Comparison of ENCODE assay signal across 8 cellular contexts in the genomic region with DNA sequence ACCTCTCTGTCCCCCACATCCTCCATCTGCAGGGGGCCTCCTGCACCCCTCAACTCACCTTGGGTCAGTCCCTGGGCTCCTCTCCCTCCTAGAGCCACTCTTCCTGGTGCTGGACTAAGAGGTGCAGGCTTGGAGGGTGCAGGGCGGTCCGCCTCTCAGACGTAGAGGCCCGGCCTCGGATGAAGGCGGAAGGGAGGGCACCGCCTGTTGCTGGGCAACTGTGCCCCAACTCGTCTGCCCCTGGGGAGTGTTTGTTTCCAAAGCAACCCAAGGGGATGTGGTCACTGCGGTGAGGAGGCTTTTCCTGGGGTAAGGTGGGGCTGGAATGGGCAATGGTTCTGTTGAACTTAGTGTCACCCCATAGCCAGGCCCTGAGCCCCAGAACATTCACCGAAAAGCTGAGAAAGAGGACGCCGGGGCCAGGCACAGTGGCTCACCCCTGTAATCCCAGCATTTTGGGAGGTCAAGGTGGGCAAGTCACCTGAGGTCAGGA. TPM values are rescaled to one million over a fixed set of nuclear protein-coding genes. Genes with fewer than 3 reads are reported as not detected.
A peak's percentile ranks its signal among the peaks of the same experiment; 100 is the strongest.
DNase-seq lines count a peak whose midpoint lies in the region; ATAC-seq, FAIRE-seq and TF ChIP-seq lines count a peak whose summit lies in the region.

A gene with protein sequence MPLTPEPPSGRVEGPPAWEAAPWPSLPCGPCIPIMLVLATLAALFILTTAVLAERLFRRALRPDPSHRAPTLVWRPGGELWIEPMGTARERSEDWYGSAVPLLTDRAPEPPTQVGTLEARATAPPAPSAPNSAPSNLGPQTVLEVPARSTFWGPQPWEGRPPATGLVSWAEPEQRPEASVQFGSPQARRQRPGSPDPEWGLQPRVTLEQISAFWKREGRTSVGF (minus strand): TSS at position 138 of the 493 bp plus-strand sequence. CDS start 1,039 bp downstream, outside the sequence.

- peak within 1 kb of the TSS; percentile 95 for H3K9ac ChIP-seq in MM.1S (ENCODE audit: low read length)

- H3K4me3 ChIP-seq in MM.1S (ENCODE audit: low read length) = peak within 1 kb of the TSS; percentile 79
- no peak within 1 kb of the TSS for H3K4me3 ChIP-seq in foreskin fibroblast (ENCODE audit: low read depth in 1 of 2, low read length in 2 of 2)

- no peaks in the 10 kb centered on the region for H3K27me3 ChIP-seq in MM.1S (replicated peaks; ENCODE audit: insufficient read depth, low read length)

- peak within 1 kb of the TSS; percentile 55; the same call in 1 of the 2 replicates for H3K27ac ChIP-seq in MM.1S (ENCODE audit: low read length)

- DNase-seq in C1 segment of cervical spinal cord (lab: John Stamatoyannopoulos, UW) (peak in 8 of 14 donors; percentile 5 to 38 (median 27)), MM.1S (peak; percentile 95), Right ventricle myocardium superior (peak; percentile 90), foreskin fibroblast (no peak), D721Med (ENCODE audit: insufficient read length, low spot score) (no peak)
- DNase-seq in activated CD8-positive, alpha-beta memory T cell treated with anti-CD3 and anti-CD28 coated beads for 24 hours = peak; percentile 90
- peak; percentile 72 to 82 for DNase-seq in stimulated activated CD4-positive, alpha-beta T cell treated with anti-CD3 and anti-CD28 coated beads, Interleukin-4, amount 100 ng/mL, for 48 hours (ENCODE audit: low read depth in 2 of 2)

- intact Hi-C loops in Right ventricle myocardium superior (cut with DNase I) = no loop called here

- ATAC-seq in GM21381 (IDR thresholded peaks at IDR 0.05; ENCODE audit: unreplicated experiment) (peak; percentile 80), Right ventricle myocardium superior (ENCODE audit: poor library complexity) (peak; percentile 86)

- TF ChIP-seq CTCF in MM.1S (IDR thresholded peaks at IDR 0.05; ENCODE audit: low read length) = no peak
- TF ChIP-seq CTCF in foreskin fibroblast (IDR thresholded peaks at IDR 0.05; ENCODE audit: low read depth, low read length) = no peak
- TF ChIP-seq CTCF in D721Med (IDR thresholded peaks at IDR 0.05; ENCODE audit: insufficient read depth, missing control alignments) = no peak

- no peaks in the 10 kb centered on the region for H4K20me1 ChIP-seq in MM.1S (ENCODE audit: insufficient read depth, low read length)

- H3K36me3 ChIP-seq in MM.1S (replicated peaks; ENCODE audit: insufficient read depth, low read length) = no peaks in the 10 kb centered on the region

- H3F3A ChIP-seq in MM.1S (ENCODE audit: insufficient read depth, low read length) = 0 out of 2 replicates have a peak, but pooled peaks cover 5% of the 10 kb centered on the region

- no peaks in the 10 kb centered on the region for H3K9me2 ChIP-seq in MM.1S (replicated peaks; ENCODE audit: insufficient read depth, low read length)

- FAIRE-seq in D721Med (lab: Jason Lieb, UNC) = no peak

- H3K4me1 ChIP-seq in MM.1S (ENCODE audit: low read length) = peaks cover 23% of the 10 kb centered on the region

- peak within 1 kb of the TSS; percentile 76 for H3K4me2 ChIP-seq in MM.1S (ENCODE audit: low read depth, low read length)

- H2AFZ ChIP-seq in MM.1S (ENCODE audit: low read length) = peak within 1 kb of the TSS; percentile 5; the same call in 1 of the 2 replicates

- no peaks in the 10 kb centered on the region for H3K9me3 ChIP-seq in MM.1S (replicated peaks; ENCODE audit: insufficient read depth, low read length)

- H3K79me2 ChIP-seq in MM.1S (ENCODE audit: low read length) = peaks cover 20% of the 10 kb centered on the region

RNA-seq across cellular contexts. Expression of the gene that starts here (rescaled TPM):
- total RNA-seq in Right ventricle myocardium superior = 0.65 TPM

Comparison
In these comparisons a context has a peak if more than half of its experiments do, and no peak if none do; other contexts are left out.
1. Peak in DNase-seq and ATAC-seq in Right ventricle myocardium superior; RNA of the gene not detected or under 1 TPM.
2. DNase-seq: peak in C1 segment of cervical spinal cord (8 of 14), MM.1S (single experiment), activated CD8-positive, alpha-beta memory T cell treated with anti-CD3 and anti-CD28 coated beads for 24 hours (single experiment) and stimulated activated CD4-positive, alpha-beta T cell treated with anti-CD3 and anti-CD28 coated beads, Interleukin-4, amount 100 ng/mL, for 48 hours (2 of 2); none in foreskin fibroblast (0 of 2) and D721Med (single experiment).